Comparison of ENCODE assay signal across 18 cellular contexts in genomic region chrX:123464709-123465108, GRCh38.
"Had no signal": no experiment of that assay in that cellular context is flagged by ENCODE, and none has a peak within 500 bp of the region (broad histone marks: within the 10 kb centered on the region; RNA-seq: fewer than 3 reads in every experiment).

No MANE protein-coding gene starts in this region.

- DNase-seq: effector memory CD4-positive, alpha-beta T cell; foreskin fibroblast; kidney; left cardiac atrium; left ventricle myocardium superior; mesenchymal stem cell; midbrain; occipital lobe; pancreas; right cardiac atrium; stimulated activated CD4-positive, alpha-beta T cell treated with anti-CD3 and anti-CD28 coated beads, Interleukin-2, amount 100 ng/mL, for 48 hours; stimulated activated naive CD4-positive, alpha-beta T cell treated with Interleukin-2 at 50 U/mL for 16 hours had no signal

- H3K4me2 ChIP-seq: smooth muscle cell had no signal

- H3K27me3 ChIP-seq: esophagus muscularis mucosa, pancreas had no signal

- H3K4me1 ChIP-seq: esophagus muscularis mucosa, pancreas had no signal

- H3K9me3 ChIP-seq: esophagus muscularis mucosa, pancreas had no signal

- H3K4me3 ChIP-seq: esophagus muscularis mucosa, lung, pancreas, smooth muscle cell had no signal

- H3K36me3 ChIP-seq: esophagus muscularis mucosa, pancreas had no signal

- FAIRE-seq: endometrium, kidney, pancreas, urothelium cell line had no signal

- ATAC-seq: left cardiac atrium; left ventricle myocardium superior; natural killer cell treated with Interleukin-12 subunit alpha and Interleukin-12 subunit beta and Interleukin-15 and Interleukin-18, amount 100 ng/mL, for 72 hours; pancreas; right cardiac atrium had no signal

- H3K27ac ChIP-seq: esophagus muscularis mucosa, pancreas had no signal
